Comparison of ENCODE assay signal across 11 cellular contexts in genomic region chr2:119523959-119524694, GRCh38. TPM values are rescaled to one million over a fixed set of nuclear protein-coding genes. Genes with fewer than 3 reads are reported as not detected.
DNase-seq lines count a peak whose midpoint lies in the region; ATAC-seq and TF ChIP-seq lines count a peak whose summit lies in the region.
"Had no signal": no experiment of that assay in that cellular context is flagged by ENCODE, and none has a peak within 500 bp of the region (broad histone marks: within the 10 kb centered on the region; RNA-seq: fewer than 3 reads in every experiment).

TSS of gene SCTR (minus strand) at chr2:119524483. CDS start at chr2:119524226, 257 bp downstream.

- H3K27ac ChIP-seq in left ventricle myocardium inferior (replicated peaks): no peak within 1 kb of the TSS
- H3K27ac ChIP-seq in CD8-positive, alpha-beta memory T cell (ENCODE audit: low read depth, low read length): no peak within 1 kb of the TSS

- no peak for ATAC-seq in HG02610 (IDR thresholded peaks at IDR 0.05; ENCODE audit: unreplicated experiment)
- no peak for ATAC-seq in HG02973 (IDR thresholded peaks at IDR 0.05; ENCODE audit: unreplicated experiment)

- POLR2A ChIA-PET in CD8-positive, alpha-beta memory T cell (lab: Charles Lee): no interaction called here

- peaks cover 41% of the 10 kb centered on the region for H3K4me1 Mint-ChIP-seq in nephron progenitor cell
- no peaks in the 10 kb centered on the region for H3K4me1 Mint-ChIP-seq in CD8-positive, alpha-beta memory T cell
- H3K4me1 Mint-ChIP-seq: central memory CD8-positive, alpha-beta T cell had no signal

- no peak for TF ChIP-seq CTCF in left ventricle myocardium inferior (IDR thresholded peaks at IDR 0.05; ENCODE audit: borderline replicate concordance)
- TF ChIP-seq CTCF in nephron progenitor cell (IDR thresholded peaks at IDR 0.05): no peak

- peak within 1 kb of the TSS; percentile 54 for H3K4me3 ChIP-seq in left ventricle myocardium inferior
- H3K4me3 ChIP-seq in CD8-positive, alpha-beta memory T cell (ENCODE audit: low read length): no peak within 1 kb of the TSS

- no peak within 1 kb of the TSS for H3K27ac Mint-ChIP-seq in nephron progenitor cell
- no peak within 1 kb of the TSS for H3K27ac Mint-ChIP-seq in CD8-positive, alpha-beta memory T cell

- DNase-seq in DMS53 treated with DMSO at 0.1 percent for 48 hours (lab: John Stamatoyannopoulos, UW; ENCODE audit: unreplicated experiment) (peak; percentile 13), NCI-H345 (lab: John Stamatoyannopoulos, UW) (peak; percentile 22), left ventricle myocardium inferior (no peak), nephron progenitor cell (peak; percentile 63), SHP77 treated with DMSO at 0.1 percent for 48 hours (lab: John Stamatoyannopoulos, UW) (no peak)
- no peak for DNase-seq in CD8-positive, alpha-beta memory T cell
- DNase-seq: occipital lobe had no signal

- peaks cover 93% of the 10 kb centered on the region for H3K27me3 Mint-ChIP-seq in nephron progenitor cell (ENCODE audit: low read depth, poor library complexity)
- H3K27me3 Mint-ChIP-seq in CD8-positive, alpha-beta memory T cell: peaks cover 25 to 47% of the 10 kb centered on the region in 2 donors

- H3K36me3 ChIP-seq in left ventricle myocardium inferior: no peaks in the 10 kb centered on the region
- no peaks in the 10 kb centered on the region for H3K36me3 ChIP-seq in CD8-positive, alpha-beta memory T cell (ENCODE audit: insufficient read depth, low read length)

- H3K9me3 Mint-ChIP-seq in nephron progenitor cell: no peaks in the 10 kb centered on the region
- H3K9me3 Mint-ChIP-seq in CD8-positive, alpha-beta memory T cell: peaks cover 0 to 7% (median 0%) of the 10 kb centered on the region in 5 donors
- H3K9me3 Mint-ChIP-seq: central memory CD8-positive, alpha-beta T cell had no signal

- CTCF ChIA-PET in CD8-positive, alpha-beta memory T cell (lab: Charles Lee): no interaction called here

- H3K36me3 Mint-ChIP-seq in nephron progenitor cell (ENCODE audit: low read depth): no peaks in the 10 kb centered on the region
- H3K36me3 Mint-ChIP-seq in CD8-positive, alpha-beta memory T cell: peaks cover 0 to 1% (median 0%) of the 10 kb centered on the region in 3 donors

- intact Hi-C loops in left ventricle myocardium inferior (cut with micrococcal nuclease): no loop called here

- H3K9me3 ChIP-seq in left ventricle myocardium inferior (replicated peaks): no peaks in the 10 kb centered on the region
- no peaks in the 10 kb centered on the region for H3K9me3 ChIP-seq in CD8-positive, alpha-beta memory T cell (ENCODE audit: low read length)

- H3K4me3 Mint-ChIP-seq in nephron progenitor cell: peak within 1 kb of the TSS; percentile 81
- no peak within 1 kb of the TSS for H3K4me3 Mint-ChIP-seq in CD8-positive, alpha-beta memory T cell
- H3K4me3 Mint-ChIP-seq: central memory CD8-positive, alpha-beta T cell had no signal

- H3K27me3 ChIP-seq in left ventricle myocardium inferior (ENCODE audit: low read depth): peaks cover 67% of the 10 kb centered on the region
- no peaks in the 10 kb centered on the region for H3K27me3 ChIP-seq in CD8-positive, alpha-beta memory T cell (ENCODE audit: insufficient read depth, low read length, poor library complexity, severe bottlenecking)

- H3K4me1 ChIP-seq in left ventricle myocardium inferior: peaks cover 4% of the 10 kb centered on the region
- H3K4me1 ChIP-seq in CD8-positive, alpha-beta memory T cell (ENCODE audit: insufficient read depth, low read length): no peaks in the 10 kb centered on the region

RNA-seq across cellular contexts. Expression of gene SCTR, which starts in this region (rescaled TPM):
- total RNA-seq in left ventricle myocardium inferior: 1.2 TPM
- total RNA-seq in CD8-positive, alpha-beta memory T cell: not detected
- not detected for polyA plus RNA-seq in CD8-positive, alpha-beta memory T cell
- total RNA-seq: OCI-LY7 had no signal

Comparison
In these comparisons a context has a peak if more than half of its experiments do, and no peak if none do; other contexts are left out.
1. DNase-seq: peak in DMS53 treated with DMSO at 0.1 percent for 48 hours (single experiment), NCI-H345 (single experiment) and nephron progenitor cell (single experiment); none in left ventricle myocardium inferior (single experiment), SHP77 treated with DMSO at 0.1 percent for 48 hours (single experiment) and CD8-positive, alpha-beta memory T cell (0 of 5).